In the genomic region with DNA sequence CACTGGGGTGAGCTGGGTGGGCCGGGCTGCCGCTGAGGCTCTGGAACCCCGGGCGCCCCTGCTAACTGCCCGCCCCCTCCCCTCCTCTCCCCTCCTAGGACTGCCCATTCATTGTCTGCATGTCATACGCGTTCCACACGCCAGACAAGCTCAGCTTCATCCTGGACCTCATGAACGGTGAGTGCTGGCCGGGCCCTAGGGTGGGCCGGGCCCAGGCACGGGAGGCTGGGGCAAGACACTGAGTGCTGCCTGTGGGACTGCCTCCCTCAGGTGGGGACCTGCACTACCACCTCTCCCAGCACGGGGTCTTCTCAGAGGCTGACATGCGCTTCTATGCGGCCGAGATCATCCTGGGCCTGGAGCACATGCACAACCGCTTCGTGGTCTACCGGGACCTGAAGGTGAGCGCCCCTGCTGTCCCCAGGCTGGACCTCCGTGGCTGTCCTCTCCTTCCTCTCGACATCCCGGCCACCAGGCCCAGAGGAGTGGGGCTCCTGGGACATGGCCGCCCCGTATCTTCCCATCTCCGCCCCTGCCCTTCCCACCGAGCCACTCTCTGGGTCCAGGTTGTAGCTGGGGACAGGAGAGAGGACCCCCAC, we compare ENCODE assay signal across 18 cellular contexts. TPM values are rescaled to one million over a fixed set of nuclear protein-coding genes. Genes with fewer than 3 reads are reported as not detected.
DNase-seq lines count a peak whose midpoint lies in the region; ATAC-seq and TF ChIP-seq lines count a peak whose summit lies in the region.
"Had no signal": no experiment of that assay in that cellular context is flagged by ENCODE, and none has a peak within 500 bp of the region (broad histone marks: within the 10 kb centered on the region; RNA-seq: fewer than 3 reads in every experiment).

No MANE protein-coding gene starts in this region.

- H3K4me1 Mint-ChIP-seq in dendritic cell treated with granulocyte-macrophage colony-stimulating factor and Interleukin-4, amounts not matched to agents 40 ng/mL and 50 ng/mL, for 4 days (ENCODE audit: low read depth) = peaks cover 100% of the 10 kb centered on the region
- peaks cover 54% of the 10 kb centered on the region for H3K4me1 Mint-ChIP-seq in stimulated activated memory B cell treated with anti-CD40 and anti-IgM and Interleukin-4, amounts not matched to agents 10 μg/mL and 1 μg/mL and 100 μg/mL, for 72 hours

- intact Hi-C loops in Right ventricle myocardium inferior (cut with DNase I) = no loop called here
- intact Hi-C loops in heart right ventricle (cut with DNase I) = no loop called here
- intact Hi-C loops in dendritic cell treated with granulocyte-macrophage colony-stimulating factor and Interleukin-4, amounts not matched to agents 40 ng/mL and 50 ng/mL, for 4 days (cut with micrococcal nuclease) = loop anchor here (10.0 kb wide), 1 partner anchor 223 kb away; a partner anchor contains a TSS
- intact Hi-C loops in vagina (cut with DNase I) = no loop called here

- 92 to 93% methylated on average over 26 to 27 of the region's 27 CpGs for WGBS in heart right ventricle, 2 donors

- DNase-seq in Right ventricle myocardium inferior (ENCODE audit: missing footprints) (peak; percentile 13), heart right ventricle (no peak), NB4 (ENCODE audit: low read depth) (no peak), vagina (ENCODE audit: extremely low spot score in 2 of 2) (no peak)
- DNase-seq: amniotic stem cell; GF-D8; immature natural killer cell; mesendoderm; NCI-H748 treated with DMSO at 0.1 percent for 48 hours; stimulated activated naive CD4-positive, alpha-beta T cell had no signal

- H3K4me1 ChIP-seq in heart right ventricle = peaks cover 12 to 98% (median 34%) of the 10 kb centered on the region in 9 donors
- peaks cover 42% of the 10 kb centered on the region for H3K4me1 ChIP-seq in vagina
- H3K4me1 ChIP-seq: HAP-1 had no signal

- peak; percentile 12 for TF ChIP-seq POLR2A in NB4 (IDR thresholded peaks at IDR 0.05; ENCODE audit: extremely low read depth, insufficient read length)
- no peak for TF ChIP-seq POLR2A in vagina (IDR thresholded peaks at IDR 0.05)

- H3K4me3 Mint-ChIP-seq in dendritic cell treated with granulocyte-macrophage colony-stimulating factor and Interleukin-4, amounts not matched to agents 40 ng/mL and 50 ng/mL, for 4 days = no peak overlapping the region
- H3K4me3 Mint-ChIP-seq in stimulated activated memory B cell treated with anti-CD40 and anti-IgM and Interleukin-4, amounts not matched to agents 10 μg/mL and 1 μg/mL and 100 μg/mL, for 72 hours = no peak overlapping the region
- H3K4me3 Mint-ChIP-seq: IgD-negative memory B cell, immature natural killer cell had no signal

- no peak overlapping the region for H3K4me3 ChIP-seq in heart right ventricle
- H3K4me3 ChIP-seq in NB4 (ENCODE audit: low read depth, low read length) = no peak overlapping the region
- H3K4me3 ChIP-seq in vagina = no peak overlapping the region
- H3K4me3 ChIP-seq: gastroesophageal sphincter, HAP-1 had no signal

- H3K27ac ChIP-seq in heart right ventricle (peak overlapping the region in 3 of 10 donors; percentile 15 to 98 (median 36)), vagina (no peak overlapping the region)

- H3K27me3 ChIP-seq in heart right ventricle (no peaks in the 10 kb centered on the region), vagina (no peaks in the 10 kb centered on the region)
- H3K27me3 ChIP-seq: gastroesophageal sphincter had no signal

- H3K27me3 Mint-ChIP-seq in dendritic cell treated with granulocyte-macrophage colony-stimulating factor and Interleukin-4, amounts not matched to agents 40 ng/mL and 50 ng/mL, for 4 days = no peaks in the 10 kb centered on the region
- H3K27me3 Mint-ChIP-seq in stimulated activated memory B cell treated with anti-CD40 and anti-IgM and Interleukin-4, amounts not matched to agents 10 μg/mL and 1 μg/mL and 100 μg/mL, for 72 hours = no peaks in the 10 kb centered on the region

- no peaks in the 10 kb centered on the region for H3K9me3 ChIP-seq in heart right ventricle
- H3K9me3 ChIP-seq in vagina = no peaks in the 10 kb centered on the region
- H3K9me3 ChIP-seq: gastroesophageal sphincter, HAP-1 had no signal

- no peak for TF ChIP-seq CTCF in heart right ventricle (IDR thresholded peaks at IDR 0.05)
- peak; percentile 1 for TF ChIP-seq CTCF in NB4 (IDR thresholded peaks at IDR 0.05; ENCODE audit: low read depth, low read length)
- TF ChIP-seq CTCF in vagina (IDR thresholded peaks at IDR 0.05) = no peak

- H3K36me3 ChIP-seq in heart right ventricle (peaks cover 27 to 90% (median 68%) of the 10 kb centered on the region in 9 donors), vagina (peaks cover 5 to 77% of the 10 kb centered on the region in 2 donors)

- H3K36me3 Mint-ChIP-seq in dendritic cell treated with granulocyte-macrophage colony-stimulating factor and Interleukin-4, amounts not matched to agents 40 ng/mL and 50 ng/mL, for 4 days (ENCODE audit: low read depth) = peaks cover 100% of the 10 kb centered on the region
- peaks cover 63% of the 10 kb centered on the region for H3K36me3 Mint-ChIP-seq in stimulated activated memory B cell treated with anti-CD40 and anti-IgM and Interleukin-4, amounts not matched to agents 10 μg/mL and 1 μg/mL and 100 μg/mL, for 72 hours
- H3K36me3 Mint-ChIP-seq: IgD-negative memory B cell had no signal

- peaks cover 3% of the 10 kb centered on the region for H3K9me3 Mint-ChIP-seq in dendritic cell treated with granulocyte-macrophage colony-stimulating factor and Interleukin-4, amounts not matched to agents 40 ng/mL and 50 ng/mL, for 4 days
- H3K9me3 Mint-ChIP-seq in stimulated activated memory B cell treated with anti-CD40 and anti-IgM and Interleukin-4, amounts not matched to agents 10 μg/mL and 1 μg/mL and 100 μg/mL, for 72 hours = no peaks in the 10 kb centered on the region
- H3K9me3 Mint-ChIP-seq: IgD-negative memory B cell had no signal

- H3K27ac Mint-ChIP-seq in dendritic cell treated with granulocyte-macrophage colony-stimulating factor and Interleukin-4, amounts not matched to agents 40 ng/mL and 50 ng/mL, for 4 days = peak overlapping the region; percentile 98
- H3K27ac Mint-ChIP-seq in stimulated activated memory B cell treated with anti-CD40 and anti-IgM and Interleukin-4, amounts not matched to agents 10 μg/mL and 1 μg/mL and 100 μg/mL, for 72 hours = peak overlapping the region; percentile 60

- ATAC-seq in Right ventricle myocardium inferior (no peak), heart right ventricle (no peak), HG02938 (IDR thresholded peaks at IDR 0.05; ENCODE audit: unreplicated experiment) (no peak), GM21717 (IDR thresholded peaks at IDR 0.05; ENCODE audit: unreplicated experiment) (no peak)
- no peak for ATAC-seq in stimulated activated memory B cell treated with anti-CD40 and anti-IgM and Interleukin-4, amounts not matched to agents 10 μg/mL and 1 μg/mL and 100 μg/mL, for 72 hours
- ATAC-seq: gastroesophageal sphincter, Panc1 had no signal

RNA-seq across cellular contexts. Expression of a gene that starts 7.5 kb away (rescaled TPM):
- total RNA-seq in Right ventricle myocardium inferior = 15.2 TPM
- total RNA-seq in heart right ventricle = 10 to 100 TPM in 6 of 10 donors, 1 to 10 TPM in 4; 7.9 to 21.0 (median 12.3) TPM
- polyA plus RNA-seq in heart right ventricle = 10 to 100 TPM; 14.2 to 39.4 TPM
- total RNA-seq in vagina = 62.9 TPM

RNA-seq across cellular contexts. Expression of a gene that starts 15.4 kb away (rescaled TPM):
- total RNA-seq in Right ventricle myocardium inferior (54.1 TPM), heart right ventricle (10 to 100 TPM; 34.2 to 60.9 (median 44.0) TPM), vagina (100 TPM)
- polyA plus RNA-seq in heart right ventricle = 10 to 100 TPM; 48.0 to 65.0 TPM

RNA-seq across cellular contexts. Expression of a gene that starts 21.7 kb away (rescaled TPM):
- 15.8 TPM for total RNA-seq in Right ventricle myocardium inferior
- total RNA-seq in heart right ventricle = 10 to 100 TPM; 11.9 to 21.2 (median 15.6) TPM
- 10 to 100 TPM in 1 of 2 donors, 1 to 10 TPM in 1; 7.8 to 15.5 TPM for polyA plus RNA-seq in heart right ventricle
- 98.0 TPM for total RNA-seq in vagina
